Comparison of ENCODE assay signal across 12 cellular contexts in the genomic region with DNA sequence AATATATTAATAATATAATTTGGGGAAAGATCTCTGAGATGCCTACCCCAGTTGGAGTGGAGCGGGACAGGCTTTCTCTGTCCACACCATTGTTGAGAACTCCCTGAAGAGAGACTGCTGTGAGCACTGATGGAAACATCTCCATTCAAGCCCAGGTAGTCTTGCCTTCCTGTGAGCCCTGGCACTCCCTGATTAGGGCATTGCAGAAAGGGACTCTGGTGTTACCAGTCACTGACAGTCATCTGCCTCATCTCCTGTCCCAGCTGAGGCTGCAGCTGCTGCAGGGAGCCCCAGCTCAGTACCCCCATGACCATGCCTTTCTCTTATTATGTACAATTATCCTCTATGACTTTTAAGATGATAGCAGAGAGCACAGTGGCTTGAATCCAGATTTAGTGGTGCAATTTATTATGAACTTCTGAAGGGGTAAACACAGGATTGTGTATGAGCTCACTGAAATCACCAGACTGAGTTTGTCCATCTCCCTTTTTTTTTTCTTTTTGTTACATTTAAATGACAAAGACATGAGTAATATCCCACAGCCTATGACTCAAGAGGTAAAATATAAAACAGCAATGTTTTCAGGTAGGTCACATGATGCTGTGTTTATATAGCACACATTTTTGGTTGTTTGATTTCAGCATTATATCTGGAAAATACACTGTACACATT.
A peak's percentile ranks its signal among the peaks of the same experiment; 100 is the strongest.
DNase-seq lines count a peak whose midpoint lies in the region; ATAC-seq lines count a peak whose summit lies in the region.
"Had no signal": no experiment of that assay in that cellular context is flagged by ENCODE, and none has a peak within 500 bp of the region (broad histone marks: within the 10 kb centered on the region; RNA-seq: fewer than 3 reads in every experiment).

No MANE protein-coding gene starts in this region.

- no peaks in the 10 kb centered on the region for H3K9me3 ChIP-seq in mesenchymal stem cell (ENCODE audit: control insufficient read depth, low read length)
- H3K9me3 ChIP-seq: left lung, prostate gland had no signal

- peaks cover 4% of the 10 kb centered on the region for H3K27me3 Mint-ChIP-seq in activated naive CD4-positive, alpha-beta T cell treated with anti-CD3 and anti-CD28 coated beads, Interleukin-2, amount 10 ng/mL, durations not matched to agents 7 days and 5 days

- H3K4ac ChIP-seq in mesenchymal stem cell (ENCODE audit: low read depth in 1 of 2, low read length in 2 of 2) = no peak overlapping the region

- H4K91ac ChIP-seq in mesenchymal stem cell (ENCODE audit: low read length) = no peak overlapping the region

- peaks cover 3% of the 10 kb centered on the region for H3K4me1 ChIP-seq in mesenchymal stem cell (ENCODE audit: control insufficient read depth, insufficient read depth, low read depth, low read length)
- H3K4me1 ChIP-seq: left lung, prostate gland had no signal

- peak overlapping the region in 1 of 2 experiments; percentile 76 for H3K14ac ChIP-seq in mesenchymal stem cell (ENCODE audit: low read length in 2 of 2)

- no peak overlapping the region for H2AK5ac ChIP-seq in mesenchymal stem cell (ENCODE audit: low read length, severe bottlenecking)

- DNase-seq in EL = peak; percentile 10
- DNase-seq in NCI-H1436 (lab: John Stamatoyannopoulos, UW) = peak; percentile 80
- peak; percentile 81 for DNase-seq in amniotic epithelial cell (ENCODE audit: low read depth)
- peak; percentile 3 for DNase-seq in mesenchymal stem cell
- no peak for DNase-seq in NCI-H510A (lab: John Stamatoyannopoulos, UW)
- DNase-seq in activated naive CD4-positive, alpha-beta T cell treated with anti-CD3 and anti-CD28 coated beads, Interleukin-2, amount 10 ng/mL, durations not matched to agents 7 days and 5 days = no peak
- DNase-seq in Right ventricle myocardium inferior (ENCODE audit: missing footprints) = no peak
- DNase-seq: activated naive CD4-positive, alpha-beta T cell; left lung had no signal

- no peak overlapping the region for H2BK12ac ChIP-seq in mesenchymal stem cell (ENCODE audit: low read length in 2 of 2)

- intact Hi-C loops in Right ventricle myocardium inferior (cut with DNase I) = no loop called here

- no peak overlapping the region for H2BK120ac ChIP-seq in mesenchymal stem cell (ENCODE audit: low read depth, low read length)

- no peak overlapping the region for H3K18ac ChIP-seq in mesenchymal stem cell (ENCODE audit: low read depth in 1 of 2, low read length in 2 of 2)

- H3K4me3 ChIP-seq in mesenchymal stem cell (ENCODE audit: insufficient read depth in 1 of 2, low read depth in 1 of 2, low read length in 2 of 2) = no peak overlapping the region
- H3K4me3 ChIP-seq: left lung, prostate gland had no signal

- H3K27ac ChIP-seq in mesenchymal stem cell (ENCODE audit: low read length, poor library complexity, severe bottlenecking) = no peak overlapping the region
- H3K27ac ChIP-seq: HL-60, left lung, prostate gland had no signal

- no peak overlapping the region for H3K4me3 Mint-ChIP-seq in activated naive CD4-positive, alpha-beta T cell treated with anti-CD3 and anti-CD28 coated beads, Interleukin-2, amount 10 ng/mL, durations not matched to agents 7 days and 5 days

- no peak overlapping the region for H2BK15ac ChIP-seq in mesenchymal stem cell (ENCODE audit: low read depth, poor library complexity, severe bottlenecking)

- ATAC-seq in GM18868 (IDR thresholded peaks at IDR 0.05; ENCODE audit: unreplicated experiment) = no peak
- ATAC-seq in Right ventricle myocardium inferior = no peak
- ATAC-seq: left lung had no signal

- no peaks in the 10 kb centered on the region for H3K4me1 Mint-ChIP-seq in activated naive CD4-positive, alpha-beta T cell treated with anti-CD3 and anti-CD28 coated beads, Interleukin-2, amount 10 ng/mL, durations not matched to agents 7 days and 5 days

- whole genome bisulfite sequencing in mesenchymal stem cell = 100% methylated on average over 1 of the region's 1 CpG

- H3K9ac ChIP-seq in mesenchymal stem cell (ENCODE audit: low read length) = peak overlapping the region; percentile 12

- peak overlapping the region in 1 of 2 experiments; percentile 78 for H3K23ac ChIP-seq in mesenchymal stem cell (ENCODE audit: low read length in 2 of 2)

- H3K27ac Mint-ChIP-seq in activated naive CD4-positive, alpha-beta T cell treated with anti-CD3 and anti-CD28 coated beads, Interleukin-2, amount 10 ng/mL, durations not matched to agents 7 days and 5 days = no peak overlapping the region

- no peaks in the 10 kb centered on the region for H3K9me3 Mint-ChIP-seq in activated naive CD4-positive, alpha-beta T cell treated with anti-CD3 and anti-CD28 coated beads, Interleukin-2, amount 10 ng/mL, durations not matched to agents 7 days and 5 days

- H2BK5ac ChIP-seq in mesenchymal stem cell (ENCODE audit: low read depth, low read length, poor library complexity, severe bottlenecking) = no peak overlapping the region

- H3K36me3 ChIP-seq in mesenchymal stem cell (ENCODE audit: control insufficient read depth in 1 of 2, insufficient read depth in 2 of 2, low read depth in 1 of 2, low read length in 2 of 2) = no peaks in the 10 kb centered on the region
- H3K36me3 ChIP-seq: left lung, prostate gland had no signal

- CTCF ChIA-PET in activated naive CD4-positive, alpha-beta T cell treated with anti-CD3 and anti-CD28 coated beads, Interleukin-2, amount 10 ng/mL, durations not matched to agents 7 days and 5 days (lab: Charles Lee) = interaction anchor here (1.2 kb wide), 1 partner anchor 943 kb away, joined by 3 read pairs; no protein-coding TSS in a partner anchor

- H3K36me3 Mint-ChIP-seq in activated naive CD4-positive, alpha-beta T cell treated with anti-CD3 and anti-CD28 coated beads, Interleukin-2, amount 10 ng/mL, durations not matched to agents 7 days and 5 days = no peaks in the 10 kb centered on the region

- H2AFZ ChIP-seq in mesenchymal stem cell (ENCODE audit: low read depth, low read length) = no peak overlapping the region

- no peaks in the 10 kb centered on the region for H3K27me3 ChIP-seq in mesenchymal stem cell (ENCODE audit: control insufficient read depth in 1 of 2, insufficient read depth in 1 of 2, low read length in 2 of 2)
- H3K27me3 ChIP-seq: left lung had no signal

- no peak overlapping the region for H4K8ac ChIP-seq in mesenchymal stem cell (ENCODE audit: low read length)

- H3K4me2 ChIP-seq in mesenchymal stem cell (ENCODE audit: low read length, poor library complexity, severe bottlenecking) = no peak overlapping the region

- no peaks in the 10 kb centered on the region for H3K79me1 ChIP-seq in mesenchymal stem cell (replicated peaks; ENCODE audit: low read length, poor library complexity, severe bottlenecking)

Comparison
In these comparisons a context has a peak if more than half of its experiments do, and no peak if none do; other contexts are left out.
1. DNase-seq: peak in EL (single experiment), NCI-H1436 (single experiment), amniotic epithelial cell (single experiment) and mesenchymal stem cell (single experiment); none in NCI-H510A (single experiment), activated naive CD4-positive, alpha-beta T cell treated with anti-CD3 and anti-CD28 coated beads, Interleukin-2, amount 10 ng/mL, durations not matched to agents 7 days and 5 days (single experiment) and Right ventricle myocardium inferior (single experiment).